Comparison of ENCODE assay signal across 9 cellular contexts in the genomic region with DNA sequence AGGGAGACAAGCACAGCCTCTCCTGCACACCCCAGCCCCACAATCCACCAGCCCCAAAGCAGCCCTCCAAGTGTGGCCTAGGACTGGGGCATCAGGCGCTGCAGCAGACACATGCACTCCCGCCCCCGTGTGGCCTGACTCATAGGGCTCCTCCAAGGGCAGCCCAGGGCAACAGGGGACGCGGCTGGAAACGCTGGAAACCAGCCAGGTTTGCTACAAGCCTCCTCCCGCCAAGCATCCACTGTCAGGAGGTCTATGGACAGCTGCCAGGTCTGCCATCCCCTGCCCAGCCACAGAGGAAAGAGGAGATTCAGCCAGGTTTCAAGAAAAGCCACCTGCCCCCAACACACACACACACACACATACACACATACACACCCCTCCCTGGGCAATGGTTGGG. TPM values are rescaled to one million over a fixed set of nuclear protein-coding genes. Genes with fewer than 3 reads are reported as not detected.
A peak's percentile ranks its signal among the peaks of the same experiment; 100 is the strongest.
DNase-seq lines count a peak whose midpoint lies in the region; ATAC-seq, FAIRE-seq and TF ChIP-seq lines count a peak whose summit lies in the region.
"Had no signal": no experiment of that assay in that cellular context is flagged by ENCODE, and none has a peak within 500 bp of the region (broad histone marks: within the 10 kb centered on the region; RNA-seq: fewer than 3 reads in every experiment).

No MANE protein-coding gene starts in this region.

- H3K27ac ChIP-seq in esophagus muscularis mucosa (replicated peaks in 1 of 4) (no peak overlapping the region), small intestine (ENCODE audit: low read depth in 1 of 2, low read length in 1 of 2) (no peak overlapping the region)
- no peak overlapping the region for H3K27ac ChIP-seq in CD8-positive, alpha-beta T cell (ENCODE audit: low read depth, low read length)
- H3K27ac ChIP-seq: skin epidermis had no signal

- no peaks in the 10 kb centered on the region for H3K9me3 Mint-ChIP-seq in osteocyte (ENCODE audit: unreplicated experiment)
- H3K9me3 Mint-ChIP-seq in CD8-positive, alpha-beta T cell: no peaks in the 10 kb centered on the region

- H3K27ac Mint-ChIP-seq in osteocyte (ENCODE audit: unreplicated experiment): no peak overlapping the region
- H3K27ac Mint-ChIP-seq in CD8-positive, alpha-beta T cell: no peak overlapping the region

- FAIRE-seq in small intestine (lab: Jason Lieb, UNC): no peak

- POLR2A ChIA-PET in CD8-positive, alpha-beta T cell (lab: Charles Lee): interaction anchor here (1.3 kb wide), 1 partner anchor 20 kb away, joined by 3 read pairs; no protein-coding TSS in a partner anchor

- H3K27me3 ChIP-seq in esophagus muscularis mucosa: peaks cover 0 to 89% (median 27%) of the 10 kb centered on the region in 4 donors
- peaks cover 23% of the 10 kb centered on the region for H3K27me3 ChIP-seq in CD8-positive, alpha-beta T cell (ENCODE audit: insufficient read depth, low read length)
- H3K27me3 ChIP-seq in small intestine (ENCODE audit: control insufficient read depth in 2 of 2, insufficient read depth in 2 of 2, low read length in 2 of 2): peaks cover 0 to 49% of the 10 kb centered on the region in 2 donors

- DNase-seq in AG09309 (ENCODE audit: low read depth) (no peak), GM20000 (ENCODE audit: low spot score) (no peak), NCI-H524 (lab: John Stamatoyannopoulos, UW) (peak; percentile 90 to 91), cerebellar cortex (ENCODE audit: low spot score) (peak; percentile 52), osteocyte (ENCODE audit: extremely low spot score, unreplicated experiment) (no peak), esophagus muscularis mucosa (ENCODE audit: extremely low spot score) (no peak), small intestine (no peak)
- no peak for DNase-seq in CD8-positive, alpha-beta T cell

- intact Hi-C loops in esophagus muscularis mucosa (cut with DNase I): loop anchor here (10.0 kb wide), 1 partner anchor 85 kb away; no protein-coding TSS in a partner anchor
- intact Hi-C loops in CD8-positive, alpha-beta T cell (cut with DNase I, micrococcal nuclease): loop anchor here in 1 of 2 experiments (1.0 kb wide), 1 partner anchor 22 kb away; no protein-coding TSS in a partner anchor

- no peak overlapping the region for H3K4me3 Mint-ChIP-seq in osteocyte (ENCODE audit: unreplicated experiment)
- no peak overlapping the region for H3K4me3 Mint-ChIP-seq in CD8-positive, alpha-beta T cell

- WGBS in esophagus muscularis mucosa: 35% methylated on average over 7 of the region's 7 CpGs
- 0 to 13% (median 7%) methylated on average over 6 to 7 of the region's 7 CpGs for WGBS in small intestine, 3 donors

- TF ChIP-seq POLR2A in esophagus muscularis mucosa (IDR thresholded peaks at IDR 0.05; ENCODE audit: low read depth): no peak

- peaks cover 68% of the 10 kb centered on the region for H3K27me3 Mint-ChIP-seq in osteocyte (ENCODE audit: unreplicated experiment)
- H3K27me3 Mint-ChIP-seq in CD8-positive, alpha-beta T cell (ENCODE audit: low read depth): peaks cover 63% of the 10 kb centered on the region

- H3K36me3 ChIP-seq in esophagus muscularis mucosa (no peaks in the 10 kb centered on the region), small intestine (ENCODE audit: control insufficient read depth in 2 of 2, insufficient read depth in 2 of 2, low read length in 2 of 2) (no peaks in the 10 kb centered on the region)
- no peaks in the 10 kb centered on the region for H3K36me3 ChIP-seq in CD8-positive, alpha-beta T cell (ENCODE audit: insufficient read depth, low read length)

- TF ChIP-seq EP300 in esophagus muscularis mucosa (IDR thresholded peaks at IDR 0.05): no peak

- H3K4me1 Mint-ChIP-seq in osteocyte (ENCODE audit: unreplicated experiment): peaks cover 30% of the 10 kb centered on the region
- peaks cover 6% of the 10 kb centered on the region for H3K4me1 Mint-ChIP-seq in CD8-positive, alpha-beta T cell (ENCODE audit: low read depth)

- TF ChIP-seq CTCF in AG09309 (IDR thresholded peaks at IDR 0.05; ENCODE audit: control insufficient read depth, insufficient read depth, low read depth, low read length, missing control alignments) (peak; percentile 5), GM20000 (IDR thresholded peaks at IDR 0.05; ENCODE audit: extremely low read depth, missing control alignments) (peak; percentile 28), osteocyte (IDR thresholded peaks at IDR 0.05) (peak; percentile 10), esophagus muscularis mucosa (IDR thresholded peaks at IDR 0.05) (no peak)
- TF ChIP-seq CTCF in CD8-positive, alpha-beta T cell (IDR thresholded peaks at IDR 0.05): no peak

- CTCF ChIA-PET in CD8-positive, alpha-beta T cell (lab: Charles Lee): interaction anchor here (16.3 kb wide), 1 partner anchor 21 kb away, joined by 262 read pairs; no protein-coding TSS in a partner anchor

- no peak for ATAC-seq in CD8-positive, alpha-beta T cell

- no peaks in the 10 kb centered on the region for H3K9me3 ChIP-seq in esophagus muscularis mucosa
- H3K9me3 ChIP-seq in CD8-positive, alpha-beta T cell (ENCODE audit: low read length): no peaks in the 10 kb centered on the region
- H3K9me3 ChIP-seq in small intestine (ENCODE audit: control insufficient read depth, low read depth): no peaks in the 10 kb centered on the region

- H3K4me3 ChIP-seq in AG09309 (ENCODE audit: control insufficient read depth, low read depth, low read length) (no peak overlapping the region), esophagus muscularis mucosa (no peak overlapping the region), small intestine (ENCODE audit: low read depth in 1 of 2, low read length in 2 of 2) (no peak overlapping the region)
- H3K4me3 ChIP-seq in CD8-positive, alpha-beta T cell (ENCODE audit: low read depth, low read length): no peak overlapping the region
- H3K4me3 ChIP-seq: skin epidermis had no signal

- no peaks in the 10 kb centered on the region for H3K36me3 Mint-ChIP-seq in osteocyte (ENCODE audit: unreplicated experiment)
- H3K36me3 Mint-ChIP-seq in CD8-positive, alpha-beta T cell: no peaks in the 10 kb centered on the region

- peaks cover 13 to 34% (median 30%) of the 10 kb centered on the region in 4 donors for H3K4me1 ChIP-seq in esophagus muscularis mucosa
- H3K4me1 ChIP-seq in CD8-positive, alpha-beta T cell (ENCODE audit: insufficient read depth, low read length): peaks cover 6% of the 10 kb centered on the region
- H3K4me1 ChIP-seq in small intestine (ENCODE audit: control insufficient read depth in 2 of 2, insufficient read depth in 1 of 2, low read depth in 1 of 2, low read length in 1 of 2): no peaks in the 10 kb centered on the region

RNA-seq across cellular contexts. Expression of gene SRCIN1, which starts 25.8 kb away (rescaled TPM):
- total RNA-seq in osteocyte (0.05 TPM in 1 of 2 replicates, not detected in the other), esophagus muscularis mucosa (1 to 10 TPM; 1.2 to 2.7 (median 2.3) TPM)
- total RNA-seq in CD8-positive, alpha-beta T cell: under 1 TPM; 0.47 to 0.52 TPM
- 1 to 10 TPM in 1 of 3 donors, under 1 TPM in 2; 0.45 to 1.4 (median 0.54) TPM for polyA plus RNA-seq in small intestine

Comparison
In these comparisons a context has a peak if more than half of its experiments do, and no peak if none do; other contexts are left out.
1. DNase-seq: peak in NCI-H524 (2 of 2) and cerebellar cortex (single experiment); none in AG09309 (single experiment), GM20000 (single experiment), osteocyte (single experiment), esophagus muscularis mucosa (single experiment), CD8-positive, alpha-beta T cell (0 of 7) and small intestine (single experiment).
2. CTCF ChIP-seq: peak in AG09309 (single experiment), GM20000 (single experiment) and osteocyte (single experiment); none in esophagus muscularis mucosa (0 of 3) and CD8-positive, alpha-beta T cell (single experiment).